ENCODE assay signal across 23 cellular contexts in genomic region chr15:38504680-38505467, GRCh38. TPM values are rescaled to one million over a fixed set of nuclear protein-coding genes. Genes with fewer than 3 reads are reported as not detected.
DNase-seq lines count a peak whose midpoint lies in the region; ATAC-seq and TF ChIP-seq lines count a peak whose summit lies in the region.
"Had no signal": no experiment of that assay in that cellular context is flagged by ENCODE, and none has a peak within 500 bp of the region (broad histone marks: within the 10 kb centered on the region; RNA-seq: fewer than 3 reads in every experiment).

No MANE protein-coding gene starts in this region.

- no peak for TF ChIP-seq CTCF in SK-N-SH (IDR thresholded peaks at IDR 0.05)
- TF ChIP-seq CTCF in smooth muscle cell (IDR thresholded peaks at IDR 0.05; ENCODE audit: borderline replicate concordance, insufficient read depth, poor library complexity, severe bottlenecking), result no peak

- no peaks in the 10 kb centered on the region for H3K9me2 ChIP-seq in SK-N-SH

- H3K36me3 Mint-ChIP-seq in activated naive CD4-positive, alpha-beta T cell treated with anti-CD3 and anti-CD28 coated beads for 36 hours (ENCODE audit: low read depth), result peaks cover 52% of the 10 kb centered on the region

- H3K9ac ChIP-seq in SK-N-SH (no peak overlapping the region), smooth muscle cell (ENCODE audit: low read depth) (no peak overlapping the region)
- H3K9ac ChIP-seq: neural progenitor cell had no signal

- H4K20me1 ChIP-seq in SK-N-SH (ENCODE audit: insufficient read depth) (no peaks in the 10 kb centered on the region), smooth muscle cell (ENCODE audit: low read depth) (no peaks in the 10 kb centered on the region)

- H3K9me3 Mint-ChIP-seq in activated naive CD4-positive, alpha-beta T cell treated with anti-CD3 and anti-CD28 coated beads for 36 hours, result peaks cover 2% of the 10 kb centered on the region
- H3K9me3 Mint-ChIP-seq: neural progenitor cell had no signal

- TF ChIP-seq RAD21 in SK-N-SH (IDR thresholded peaks at IDR 0.05; ENCODE audit: low read length), result no peak

- H3K4me3 ChIP-seq in SK-N-SH (ENCODE audit: low read depth in 2 of 2, low read length in 1 of 2) (no peak overlapping the region), smooth muscle cell (no peak overlapping the region)
- H3K4me3 ChIP-seq: body of pancreas, coronary artery, hepatocyte, neural progenitor cell, SJSA1, stomach, upper lobe of left lung had no signal

- peak overlapping the region; percentile 59 for H3K27ac Mint-ChIP-seq in activated naive CD4-positive, alpha-beta T cell treated with anti-CD3 and anti-CD28 coated beads for 36 hours
- H3K27ac Mint-ChIP-seq: neural progenitor cell had no signal

- no peaks in the 10 kb centered on the region for H3K9me3 ChIP-seq in SK-N-SH
- no peaks in the 10 kb centered on the region for H3K9me3 ChIP-seq in smooth muscle cell (replicated peaks; ENCODE audit: low read depth)
- H3K9me3 ChIP-seq: body of pancreas, Caco-2, SJSA1, stomach, upper lobe of left lung had no signal

- H3K27me3 ChIP-seq in SK-N-SH (ENCODE audit: insufficient read depth), result no peaks in the 10 kb centered on the region
- H3K27me3 ChIP-seq in smooth muscle cell (ENCODE audit: low read depth), result no peaks in the 10 kb centered on the region
- H3K27me3 ChIP-seq: body of pancreas, hepatocyte, neural progenitor cell, SJSA1, stomach, upper lobe of left lung had no signal

- H3K4me1 Mint-ChIP-seq in activated naive CD4-positive, alpha-beta T cell treated with anti-CD3 and anti-CD28 coated beads for 36 hours (ENCODE audit: low read depth), result peaks cover 17% of the 10 kb centered on the region

- H3K27ac ChIP-seq in SK-N-SH (ENCODE audit: low read depth in 2 of 2, low read length in 1 of 2), result no peak overlapping the region
- no peak overlapping the region for H3K27ac ChIP-seq in smooth muscle cell (ENCODE audit: low read depth)
- H3K27ac ChIP-seq: body of pancreas, coronary artery, hepatocyte, neural progenitor cell, SJSA1, stomach, upper lobe of left lung had no signal

- peak; percentile 82 for ATAC-seq in stimulated activated naive CD8-positive, alpha-beta T cell treated with anti-CD3 and anti-CD28 coated beads, Interleukin-15, Interleukin-2, amounts not matched to agents 100 U/mL and 50 U/mL, for 24 hours
- ATAC-seq: body of pancreas had no signal

- intact Hi-C loops in activated naive CD4-positive, alpha-beta T cell treated with anti-CD3 and anti-CD28 coated beads for 36 hours (cut with micrococcal nuclease), result no loop called here

- H3F3A ChIP-seq in SK-N-SH (replicated peaks; ENCODE audit: insufficient read depth), result no peaks in the 10 kb centered on the region
- no peaks in the 10 kb centered on the region for H3F3A ChIP-seq in smooth muscle cell (ENCODE audit: low read depth)

- H2AFZ ChIP-seq in SK-N-SH (ENCODE audit: low read depth) (no peak overlapping the region), smooth muscle cell (ENCODE audit: low read depth) (no peak overlapping the region)
- H2AFZ ChIP-seq: hepatocyte, neural progenitor cell had no signal

- DNase-seq in activated naive CD4-positive, alpha-beta T cell treated with anti-CD3 and anti-CD28 coated beads for 36 hours, result no peak
- no peak for DNase-seq in activated naive CD4-positive, alpha-beta T cell (lab: John Stamatoyannopoulos, UW)
- DNase-seq in M059J (ENCODE audit: low read depth) (peak; percentile 34), astrocyte of the hippocampus (ENCODE audit: low read depth, low spot score) (peak; percentile 63), SK-N-SH (no peak), EL (no peak), smooth muscle cell (lab: John Stamatoyannopoulos, UW; ENCODE audit: unreplicated experiment) (no peak)
- DNase-seq in stimulated activated naive CD8-positive, alpha-beta T cell treated with anti-CD3 and anti-CD28 coated beads, Interleukin-15, Interleukin-2, amounts not matched to agents 100 U/mL and 50 U/mL, for 24 hours, result no peak
- DNase-seq: activated CD4-positive, alpha-beta T cell treated with anti-CD3 and anti-CD28 coated beads for 48 hours; activated effector memory CD4-positive, alpha-beta T cell treated with Interleukin-2 at 50 U/mL for 16 hours; body of pancreas; Caco-2; GOT3; Kasumi-1; NCI-H1105 treated with DMSO at 0.1 percent for 48 hours; NCI-H2171; NCI-H748 treated with DMSO at 0.1 percent for 48 hours; stomach; upper lobe of left lung had no signal

- no peak overlapping the region for H3K4me3 Mint-ChIP-seq in activated naive CD4-positive, alpha-beta T cell treated with anti-CD3 and anti-CD28 coated beads for 36 hours
- H3K4me3 Mint-ChIP-seq: neural progenitor cell had no signal

- no peaks in the 10 kb centered on the region for H3K4me1 ChIP-seq in SK-N-SH (ENCODE audit: control insufficient read depth in 1 of 2, insufficient read depth in 2 of 2, low read depth in 1 of 2, low read length in 1 of 2)
- no peaks in the 10 kb centered on the region for H3K4me1 ChIP-seq in smooth muscle cell (ENCODE audit: low read depth)
- H3K4me1 ChIP-seq: body of pancreas, Caco-2, stomach, upper lobe of left lung had no signal

- H3K4me2 ChIP-seq in SK-N-SH (no peak overlapping the region), smooth muscle cell (no peak overlapping the region)
- H3K4me2 ChIP-seq: hepatocyte, neural progenitor cell had no signal

- no peaks in the 10 kb centered on the region for H3K36me3 ChIP-seq in SK-N-SH (replicated peaks in 1 of 2; ENCODE audit: control insufficient read depth in 1 of 2, insufficient read depth in 2 of 2, low read length in 1 of 2)
- H3K36me3 ChIP-seq in smooth muscle cell (ENCODE audit: low read depth), result no peaks in the 10 kb centered on the region
- H3K36me3 ChIP-seq: neural progenitor cell, SJSA1, upper lobe of left lung had no signal

- no peak for TF ChIP-seq EP300 in SK-N-SH (IDR thresholded peaks at IDR 0.05; ENCODE audit: borderline replicate concordance in 1 of 2, low read depth in 1 of 2, low read length in 1 of 2)

- 88% methylated on average over 4 of the region's 4 CpGs for WGBS in SK-N-SH (ENCODE audit: low lambda C conversion rate)
- WGBS in smooth muscle cell (ENCODE audit: low lambda C conversion rate), result 86% methylated on average over 4 of the region's 4 CpGs

- POLR2A ChIA-PET in SK-N-SH (lab: Yijun Ruan, JAX), result no interaction called here

- CTCF ChIA-PET in activated naive CD4-positive, alpha-beta T cell treated with anti-CD3 and anti-CD28 coated beads for 36 hours (lab: Charles Lee), result interaction anchor here (1.1 to 4.0 kb wide), 5 partner anchors 59 to 186 kb away, joined by 3 to 22 read pairs (median 6); partner anchors contain the start of gene RASGRP1
- CTCF ChIA-PET in SK-N-SH (lab: Yijun Ruan, JAX), result interaction anchor here (0.6 to 1.9 kb wide), 6 partner anchors 10 to 1503 kb away, joined by 3 to 6 read pairs (median 4); partner anchors contain the start of gene RASGRP1

- H3K79me2 ChIP-seq in SK-N-SH (ENCODE audit: insufficient read depth), result no peaks in the 10 kb centered on the region
- no peaks in the 10 kb centered on the region for H3K79me2 ChIP-seq in smooth muscle cell (ENCODE audit: low read depth)
- H3K79me2 ChIP-seq: hepatocyte had no signal

- no peaks in the 10 kb centered on the region for H3K27me3 Mint-ChIP-seq in activated naive CD4-positive, alpha-beta T cell treated with anti-CD3 and anti-CD28 coated beads for 36 hours (ENCODE audit: low read depth)

TF ChIP-seq in SK-N-SH, 30 proteins besides CTCF, POLR2A, EP300 and RAD21 (continues in another document):
- TF ChIP-seq ELF1 (IDR thresholded peaks at IDR 0.05) (no peak), POLR2AphosphoS5 (IDR thresholded peaks at IDR 0.05; ENCODE audit: low read depth, low read length) (no peak), FOXJ3 (CRISPR knock-in tag; IDR thresholded peaks at IDR 0.05) (no peak), GATA2 (CRISPR knock-in tag; IDR thresholded peaks at IDR 0.05) (no peak), NRF1 (IDR thresholded peaks at IDR 0.05; ENCODE audit: low read depth, low read length) (no peak), RCOR1 (IDR thresholded peaks at IDR 0.05; ENCODE audit: low read length) (no peak), RFX5 (IDR thresholded peaks at IDR 0.05; ENCODE audit: low read length) (no peak), NFIC (IDR thresholded peaks at IDR 0.05; ENCODE audit: borderline replicate concordance) (no peak), JUND (IDR thresholded peaks at IDR 0.05) (no peak), RXRA (IDR thresholded peaks at IDR 0.05; ENCODE audit: borderline replicate concordance, low read depth) (no peak), IRF3 (IDR thresholded peaks at IDR 0.05; ENCODE audit: low read depth, low read length) (no peak)
- TF ChIP-seq, protein P1, sequence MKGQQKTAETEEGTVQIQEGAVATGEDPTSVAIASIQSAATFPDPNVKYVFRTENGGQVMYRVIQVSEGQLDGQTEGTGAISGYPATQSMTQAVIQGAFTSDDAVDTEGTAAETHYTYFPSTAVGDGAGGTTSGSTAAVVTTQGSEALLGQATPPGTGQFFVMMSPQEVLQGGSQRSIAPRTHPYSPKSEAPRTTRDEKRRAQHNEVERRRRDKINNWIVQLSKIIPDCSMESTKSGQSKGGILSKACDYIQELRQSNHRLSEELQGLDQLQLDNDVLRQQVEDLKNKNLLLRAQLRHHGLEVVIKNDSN (IDR thresholded peaks at IDR 0.05; ENCODE audit: borderline replicate concordance, low read depth), result no peak

RNA-seq across cellular contexts. Expression of gene FAM98B, which starts 50.9 kb away (rescaled TPM):
- total RNA-seq in activated naive CD4-positive, alpha-beta T cell treated with anti-CD3 and anti-CD28 coated beads for 36 hours, result 10 to 100 TPM; 42.0 to 47.4 TPM
- 3.5 and 24.9 TPM in 2 replicates for total RNA-seq in M059J (2014; rRNA removed; shearing (Covaris generic))
- polyA plus RNA-seq in SK-N-SH (2012; rRNA removed), result 5.7 and 7.8 TPM in 2 replicates
- polyA plus RNA-seq in SK-N-SH (2012; cell fraction: cytosol; rRNA removed), result 11.6 and 13.5 TPM in 2 replicates
- polyA plus RNA-seq in SK-N-SH (2012; cell fraction: nucleus; rRNA removed), result 0.76 and 2.2 TPM in 2 replicates
- 5.1 and 6.5 TPM in 2 replicates for total RNA-seq in smooth muscle cell
- 1.4 and 2.6 TPM in 2 replicates for polyA plus RNA-seq in smooth muscle cell

RNA-seq across cellular contexts. Expression of gene RASGRP1, which starts 59.7 kb away (rescaled TPM):
- 10 to 100 TPM; 44.2 to 44.9 TPM for total RNA-seq in activated naive CD4-positive, alpha-beta T cell treated with anti-CD3 and anti-CD28 coated beads for 36 hours
- total RNA-seq in M059J (2014; rRNA removed; shearing (Covaris generic)), result 0.22 and 0.52 TPM in 2 replicates
- 0.03 and 0.10 TPM in 2 replicates for polyA plus RNA-seq in SK-N-SH (2012; rRNA removed)
- 0.06 and 0.09 TPM in 2 replicates for polyA plus RNA-seq in SK-N-SH (2012; cell fraction: cytosol; rRNA removed)
- 0.13 and 0.15 TPM in 2 replicates for polyA plus RNA-seq in SK-N-SH (2012; cell fraction: nucleus; rRNA removed)
- 9.5 and 10.0 TPM in 2 replicates for total RNA-seq in smooth muscle cell
- polyA plus RNA-seq in smooth muscle cell, result 0.97 and 7.8 TPM in 2 replicates
- total RNA-seq: SJSA1 had no signal

Comparison
In these comparisons a context has a peak if more than half of its experiments do, and no peak if none do; other contexts are left out.
1. DNase-seq: peak in M059J (single experiment) and astrocyte of the hippocampus (single experiment); none in activated naive CD4-positive, alpha-beta T cell treated with anti-CD3 and anti-CD28 coated beads for 36 hours (single experiment), activated naive CD4-positive, alpha-beta T cell (0 of 4), stimulated activated naive CD8-positive, alpha-beta T cell treated with anti-CD3 and anti-CD28 coated beads, Interleukin-15, Interleukin-2, amounts not matched to agents 100 U/mL and 50 U/mL, for 24 hours (single experiment), SK-N-SH (single experiment), EL (single experiment) and smooth muscle cell (single experiment).